Comparison of ENCODE assay signal across 1 cellular context in genomic region chr2:70403267-70404053, GRCh38.
TF ChIP-seq lines count a peak whose summit lies in the region.

No MANE protein-coding gene starts in this region.

TF ChIP-seq in HepG2, 621 proteins besides CTCF, POLR2A, EP300 and RAD21 (continued from another document):
- TF ChIP-seq HDAC2 (CRISPR knock-in tag; IDR thresholded peaks at IDR 0.05), result 0 out of 2 replicates have a peak, but pooled peaks have one; percentile 1
- TF ChIP-seq NFYB (CRISPR knock-in tag; IDR thresholded peaks at IDR 0.05), result no peak
- peak; percentile 66; the same call in 1 of the 2 replicates for TF ChIP-seq NFE2 (CRISPR knock-in tag; IDR thresholded peaks at IDR 0.05)
- peak; percentile 32; the same call in 1 of the 2 replicates for TF ChIP-seq ZNF687 (CRISPR knock-in tag; IDR thresholded peaks at IDR 0.05)
- peak; percentile 24; the same call in 1 of the 2 replicates for TF ChIP-seq SAP130 (CRISPR knock-in tag; IDR thresholded peaks at IDR 0.05; ENCODE audit: low read depth)
- TF ChIP-seq KDM5B (CRISPR knock-in tag; IDR thresholded peaks at IDR 0.05; ENCODE audit: borderline replicate concordance), result 0 out of 2 replicates have a peak, but pooled peaks have one; percentile 15
- TF ChIP-seq ZNF574 (CRISPR knock-in tag; IDR thresholded peaks at IDR 0.05), result peak; percentile 92
- peak; percentile 87 for TF ChIP-seq EHMT2 (IDR thresholded peaks at IDR 0.05; ENCODE audit: borderline replicate concordance, low read depth, low read length)
- no peak for TF ChIP-seq MYNN (CRISPR knock-in tag; IDR thresholded peaks at IDR 0.05; ENCODE audit: low read depth)
- no peak for TF ChIP-seq GTF2F1 (IDR thresholded peaks at IDR 0.05; ENCODE audit: low read length)
- TF ChIP-seq TBX3 (IDR thresholded peaks at IDR 0.05; ENCODE audit: borderline replicate concordance), result 0 out of 2 replicates have a peak, but pooled peaks have one; percentile 13
- peak; percentile 81; the same call in 1 of the 2 replicates for TF ChIP-seq EEA1 (CRISPR knock-in tag; IDR thresholded peaks at IDR 0.05; ENCODE audit: borderline replicate concordance)
- TF ChIP-seq NCOA1 (CRISPR knock-in tag; IDR thresholded peaks at IDR 0.05), result no peak
- TF ChIP-seq SNAPC4 (CRISPR knock-in tag; IDR thresholded peaks at IDR 0.05), result no peak
- TF ChIP-seq NFE2L2 (IDR thresholded peaks at IDR 0.05; ENCODE audit: low read length), result peak; percentile 76
- TF ChIP-seq ZNF292 (CRISPR knock-in tag; IDR thresholded peaks at IDR 0.05; ENCODE audit: borderline replicate concordance, low read depth), result 0 out of 2 replicates have a peak, but pooled peaks have one; percentile 18
- TF ChIP-seq MAFG (CRISPR knock-in tag; IDR thresholded peaks at IDR 0.05), result peak; percentile 33
- peak; percentile 69; the same call in 1 of the 2 replicates for TF ChIP-seq TFAP4 (IDR thresholded peaks at IDR 0.05; ENCODE audit: borderline replicate concordance, low read depth)
- TF ChIP-seq ZNF546 (CRISPR knock-in tag; conservative IDR thresholded peaks at IDR 0.05), result no peak
- TF ChIP-seq FOSL2 (CRISPR knock-in tag; IDR thresholded peaks at IDR 0.05), result peak; percentile 52; the same call in 1 of the 2 replicates
- TF ChIP-seq ZSCAN31 (CRISPR knock-in tag; IDR thresholded peaks at IDR 0.05; ENCODE audit: low read depth), result 0 out of 2 replicates have a peak, but pooled peaks have one; percentile 39
- peak; percentile 29; the same call in 1 of the 2 replicates for TF ChIP-seq ZNF281 (CRISPR knock-in tag; IDR thresholded peaks at IDR 0.05; ENCODE audit: borderline replicate concordance)
- TF ChIP-seq DR1 (CRISPR knock-in tag; IDR thresholded peaks at IDR 0.05), result no peak
- peak; percentile 69; the same call in 1 of the 2 replicates for TF ChIP-seq ZMYM4 (CRISPR knock-in tag; IDR thresholded peaks at IDR 0.05)
- 0 out of 2 replicates have a peak, but pooled peaks have one; percentile 40 for TF ChIP-seq ZNF230 (CRISPR knock-in tag; IDR thresholded peaks at IDR 0.05)
- 0 out of 2 replicates have a peak, but pooled peaks have one; percentile 57 for TF ChIP-seq ZBTB38 (CRISPR knock-in tag; IDR thresholded peaks at IDR 0.05)
- 0 out of 2 replicates have a peak, but pooled peaks have one; percentile 18 for TF ChIP-seq HOXA3 (CRISPR knock-in tag; IDR thresholded peaks at IDR 0.05)
- TF ChIP-seq NFE2L1 (CRISPR knock-in tag; IDR thresholded peaks at IDR 0.05; ENCODE audit: borderline replicate concordance), result peak; percentile 94; the same call in 1 of the 2 replicates
- no peak for TF ChIP-seq ZNF512B (CRISPR knock-in tag; IDR thresholded peaks at IDR 0.05; ENCODE audit: borderline replicate concordance)
- no peak for TF ChIP-seq MYC (CRISPR knock-in tag; IDR thresholded peaks at IDR 0.05; ENCODE audit: borderline replicate concordance)
- TF ChIP-seq HBP1 (CRISPR knock-in tag; IDR thresholded peaks at IDR 0.05; ENCODE audit: low read depth), result 0 out of 2 replicates have a peak, but pooled peaks have one; percentile 50
- 0 out of 2 replicates have a peak, but pooled peaks have one; percentile 20 for TF ChIP-seq PITX1 (CRISPR knock-in tag; IDR thresholded peaks at IDR 0.05)
- TF ChIP-seq GABPB1 (CRISPR knock-in tag; IDR thresholded peaks at IDR 0.05), result peak; percentile 23; the same call in 1 of the 2 replicates
- no peak for TF ChIP-seq ZNF605 (CRISPR knock-in tag; IDR thresholded peaks at IDR 0.05)
- TF ChIP-seq LCORL (IDR thresholded peaks at IDR 0.05), result peak; percentile 58; the same call in 1 of the 2 replicates
- no peak for TF ChIP-seq LCORL (CRISPR knock-in tag; IDR thresholded peaks at IDR 0.05)
